In the genomic region with DNA sequence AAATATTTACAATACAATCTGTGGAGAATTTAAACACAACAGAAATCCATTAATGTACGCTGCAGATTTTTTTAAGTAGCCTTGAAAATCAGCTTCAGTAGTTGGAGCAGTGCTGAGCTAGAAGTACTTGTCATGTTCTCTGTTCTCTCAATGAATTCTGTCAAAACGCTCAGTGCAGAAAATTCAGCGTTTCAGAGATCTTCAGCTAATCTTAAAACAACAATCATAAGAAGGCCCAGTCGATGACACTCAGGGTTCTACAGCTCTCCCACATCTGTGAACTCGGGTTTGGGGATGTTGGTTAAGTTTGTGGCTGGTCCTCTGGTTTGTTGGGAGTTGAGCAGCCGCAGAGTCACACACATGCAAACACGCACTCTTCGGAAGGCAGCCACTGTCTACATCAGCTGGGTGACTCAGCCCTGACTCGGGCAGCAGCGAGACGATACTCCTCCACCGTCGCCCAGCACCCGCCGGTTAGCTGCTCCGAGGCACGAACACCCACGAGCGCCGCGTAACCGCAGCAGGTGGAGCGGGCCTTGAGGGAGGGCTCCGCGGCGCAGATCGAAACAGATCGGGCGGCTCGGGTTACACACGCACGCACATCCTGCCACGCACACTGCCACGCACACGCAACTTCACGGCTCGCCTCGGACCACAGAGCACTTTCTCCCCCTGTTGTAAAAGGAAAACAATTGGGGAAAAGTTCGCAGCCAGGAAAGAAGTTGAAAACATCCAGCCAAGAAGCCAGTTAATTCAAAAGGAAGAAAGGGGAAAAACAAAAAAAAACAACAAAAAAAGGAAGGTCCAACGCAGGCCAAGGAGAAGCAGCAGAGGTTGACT, we compare ENCODE assay signal across 8 cellular contexts.
DNase-seq lines count a peak whose midpoint lies in the region; ATAC-seq and TF ChIP-seq lines count a peak whose summit lies in the region.

No MANE protein-coding gene starts in this region.

- H3K9me3 Mint-ChIP-seq in activated naive CD4-positive, alpha-beta T cell treated with anti-CD3 and anti-CD28 coated beads, Interleukin-2, amount 50 U/mL, for 24 hours, result no peaks in the 10 kb centered on the region
- no peaks in the 10 kb centered on the region for H3K9me3 Mint-ChIP-seq in type B pancreatic cell

- H3K4me3 Mint-ChIP-seq in activated naive CD4-positive, alpha-beta T cell treated with anti-CD3 and anti-CD28 coated beads, Interleukin-2, amount 50 U/mL, for 24 hours, result peak overlapping the region; percentile 99
- peak overlapping the region; percentile 93 for H3K4me3 Mint-ChIP-seq in type B pancreatic cell

- POLR2A ChIA-PET in AG04450 (lab: Yijun Ruan, JAX), result interaction anchor here (0.6 to 3.9 kb wide), 18 partner anchors 13 to 1135 kb away, joined by 3 to 29 read pairs (median 4); no protein-coding TSS in a partner anchor

- peak overlapping the region; percentile 99 for H3K27ac ChIP-seq in AG04450 (ENCODE audit: low read depth, low read length)

- peaks cover 4% of the 10 kb centered on the region; the same call in 1 of the 2 replicates for H3K9me3 ChIP-seq in AG04450 (ENCODE audit: control insufficient read depth, insufficient read depth, low read length)

- no peak for TF ChIP-seq CTCF in AG04450 (IDR thresholded peaks at IDR 0.05; ENCODE audit: low read depth, low read length)
- TF ChIP-seq CTCF in type B pancreatic cell (conservative IDR thresholded peaks at IDR 0.05), result no peak

- H3K27me3 Mint-ChIP-seq in activated naive CD4-positive, alpha-beta T cell treated with anti-CD3 and anti-CD28 coated beads, Interleukin-2, amount 50 U/mL, for 24 hours, result no peaks in the 10 kb centered on the region
- H3K27me3 Mint-ChIP-seq in type B pancreatic cell, result peaks cover 71% of the 10 kb centered on the region

- CTCF ChIA-PET in AG04450 (lab: Charles Lee), result interaction anchor here (0.6 to 7.1 kb wide), 6 partner anchors 29 to 953 kb away, joined by 3 to 67 read pairs (median 4); no protein-coding TSS in a partner anchor

- H3K4me1 Mint-ChIP-seq in activated naive CD4-positive, alpha-beta T cell treated with anti-CD3 and anti-CD28 coated beads, Interleukin-2, amount 50 U/mL, for 24 hours, result peaks cover 46% of the 10 kb centered on the region
- H3K4me1 Mint-ChIP-seq in type B pancreatic cell (ENCODE audit: unreplicated experiment), result peaks cover 17% of the 10 kb centered on the region

- intact Hi-C loops in Right ventricle myocardium superior (cut with DNase I) (no loop called here), posterior cingulate gyrus (cut with DNase I) (loop anchor here (5.0 to 10.0 kb wide), 2 partner anchors 514 to 1047 kb away; no protein-coding TSS in a partner anchor)

- H3K36me3 Mint-ChIP-seq in activated naive CD4-positive, alpha-beta T cell treated with anti-CD3 and anti-CD28 coated beads, Interleukin-2, amount 50 U/mL, for 24 hours, result peaks cover 12% of the 10 kb centered on the region
- H3K36me3 Mint-ChIP-seq in type B pancreatic cell, result no peaks in the 10 kb centered on the region

- peak overlapping the region; percentile 92 for H3K4me3 ChIP-seq in AG04450 (ENCODE audit: low read depth, low read length)

- peak; percentile 93 for DNase-seq in AG04450 (ENCODE audit: low read depth, low spot score)
- DNase-seq in GM19238 (ENCODE audit: insufficient read length, low spot score), result peak; percentile 73
- DNase-seq in HuH-7 (ENCODE audit: low spot score), result peak; percentile 44
- DNase-seq in SKM-1 (lab: John Stamatoyannopoulos, UW; ENCODE audit: unreplicated experiment), result peak; percentile 41
- peak; percentile 75 for DNase-seq in Right ventricle myocardium superior
- DNase-seq in posterior cingulate gyrus, result peak in 6 of 10 donors; percentile 14 to 93 (median 62)
- DNase-seq in type B pancreatic cell (ENCODE audit: extremely low spot score, unreplicated experiment), result peak; percentile 77

- H3K27me3 ChIP-seq in AG04450 (ENCODE audit: control insufficient read depth, insufficient read depth, low read length), result no peaks in the 10 kb centered on the region

- peak overlapping the region; percentile 100 for H3K27ac Mint-ChIP-seq in activated naive CD4-positive, alpha-beta T cell treated with anti-CD3 and anti-CD28 coated beads, Interleukin-2, amount 50 U/mL, for 24 hours
- peak overlapping the region; percentile 96 for H3K27ac Mint-ChIP-seq in type B pancreatic cell

- peak; percentile 56 for ATAC-seq in Right ventricle myocardium superior (ENCODE audit: poor library complexity)

Comparison
In these comparisons a context has a peak if more than half of its experiments do, and no peak if none do; other contexts are left out.
1. Peak in every context shown above with its lines: DNase-seq, ATAC-seq, H3K4me3 ChIP-seq and H3K27ac ChIP-seq.
2. DNase-seq: peak in every context shown above with its lines; median percentile 93 in AG04450; 77 in type B pancreatic cell; 75 in Right ventricle myocardium superior; 73 in GM19238; 62 in posterior cingulate gyrus; 44 in HuH-7; 41 in SKM-1.